Comparison of ENCODE assay signal across 20 cellular contexts in the genomic region with DNA sequence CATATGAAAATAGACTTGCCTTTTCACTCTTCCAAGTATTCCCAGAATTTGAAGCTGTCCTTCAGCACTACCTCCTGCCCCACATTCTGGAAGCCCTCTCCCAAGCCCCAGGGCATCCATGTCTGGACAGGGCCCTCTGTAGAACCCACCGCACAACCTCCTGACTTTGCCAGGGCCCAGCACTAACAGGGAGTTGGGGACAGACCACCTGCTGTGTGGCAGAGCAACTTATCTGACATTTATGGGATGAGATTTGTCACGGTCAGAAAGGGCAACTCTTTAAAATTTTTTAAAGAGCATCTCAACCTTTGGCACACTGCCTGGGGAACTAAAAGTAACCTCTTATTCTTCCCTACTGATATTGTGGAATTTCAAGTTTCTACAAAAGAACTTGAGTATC.
"Had no signal": no experiment of that assay in that cellular context is flagged by ENCODE, and none has a peak within 500 bp of the region (broad histone marks: within the 10 kb centered on the region; RNA-seq: fewer than 3 reads in every experiment).

No MANE protein-coding gene starts in this region.

- H3K4me1 ChIP-seq: foreskin keratinocyte, left ventricle myocardium inferior, lower lobe of right lung, right atrium auricular region, sigmoid colon, suprapubic skin, transverse colon had no signal

- H3K27ac Mint-ChIP-seq: endodermal cell, immature natural killer cell, memory B cell had no signal

- H3K36me3 Mint-ChIP-seq: immature natural killer cell, memory B cell had no signal

- H3K9me3 ChIP-seq: left ventricle myocardium inferior, lower lobe of right lung, right atrium auricular region, sigmoid colon, suprapubic skin, transverse colon had no signal

- H3K27me3 ChIP-seq: foreskin keratinocyte, right atrium auricular region, sigmoid colon, suprapubic skin, transverse colon had no signal

- H3K9me3 Mint-ChIP-seq: immature natural killer cell, memory B cell had no signal

- H3K4me3 Mint-ChIP-seq: endodermal cell, immature natural killer cell, memory B cell had no signal

- H3K4me3 ChIP-seq: left ventricle myocardium inferior, lower lobe of right lung, right atrium auricular region, sigmoid colon, suprapubic skin, transverse colon had no signal

- H3K36me3 ChIP-seq: left ventricle myocardium inferior, lower lobe of right lung, right atrium auricular region, sigmoid colon, suprapubic skin, transverse colon had no signal

- H3K4me1 Mint-ChIP-seq: immature natural killer cell, memory B cell had no signal

- ATAC-seq: foreskin keratinocyte; left cardiac atrium; lower lobe of right lung; stimulated activated naive CD8-positive, alpha-beta T cell treated with anti-CD3 and anti-CD28 coated beads, Interleukin-15, Interleukin-2, amounts not matched to agents 100 U/mL and 50 U/mL, for 24 hours had no signal

- H3K27ac ChIP-seq: foreskin keratinocyte, left ventricle myocardium inferior, lower lobe of right lung, right atrium auricular region, sigmoid colon, suprapubic skin, transverse colon had no signal

- DNase-seq: cerebellar nuclear complex; dermis blood vessel endothelial cell; endodermal cell; erythroblast; foreskin keratinocyte; immature natural killer cell; kidney; left cardiac atrium; left ventricle myocardium inferior; lower lobe of right lung; midbrain; posterior cingulate gyrus; sigmoid colon; small intestine; stimulated activated CD4-positive, alpha-beta T cell treated with anti-CD3 and anti-CD28 coated beads, Interleukin-12 subunit alpha, Interleukin-12 subunit beta, amount 100 ng/mL, for 4 hours; stimulated activated naive CD8-positive, alpha-beta T cell treated with anti-CD3 and anti-CD28 coated beads, Interleukin-15, Interleukin-2, amounts not matched to agents 100 U/mL and 50 U/mL, for 24 hours; transverse colon had no signal
